11 cellular contexts compared by ENCODE assay signal in genomic region chr10:69439350-69439739, GRCh38. TPM values are rescaled to one million over a fixed set of nuclear protein-coding genes. Genes with fewer than 3 reads are reported as not detected.
DNase-seq lines count a peak whose midpoint lies in the region; ATAC-seq and TF ChIP-seq lines count a peak whose summit lies in the region.
"Had no signal": no experiment of that assay in that cellular context is flagged by ENCODE, and none has a peak within 500 bp of the region (broad histone marks: within the 10 kb centered on the region; RNA-seq: fewer than 3 reads in every experiment).

No MANE protein-coding gene starts in this region.

- H3K9ac ChIP-seq in parathyroid adenoma: no peak overlapping the region

- no peak for TF ChIP-seq CTCF in esophagus squamous epithelium (IDR thresholded peaks at IDR 0.05)
- no peak for TF ChIP-seq CTCF in parathyroid adenoma (IDR thresholded peaks at IDR 0.05)

- H3K27me3 ChIP-seq in esophagus squamous epithelium (no peaks in the 10 kb centered on the region), parathyroid adenoma (ENCODE audit: control insufficient read depth, insufficient read depth, low read length) (no peaks in the 10 kb centered on the region)

- peak overlapping the region; percentile 57 to 82 (median 70) for H3K27ac ChIP-seq in esophagus squamous epithelium
- H3K27ac ChIP-seq in parathyroid adenoma: no peak overlapping the region

- DNase-seq in DMS153 (lab: John Stamatoyannopoulos, UW) (peak; percentile 28), NCI-H446 treated with DMSO at 0.1 percent for 48 hours (lab: John Stamatoyannopoulos, UW) (peak; percentile 85), esophagus squamous epithelium (lab: John Stamatoyannopoulos, UW) (no peak), UCSD-AML1 (lab: John Stamatoyannopoulos, UW; ENCODE audit: unreplicated experiment) (no peak)
- DNase-seq in stimulated activated CD4-positive, alpha-beta T cell treated with anti-CD3 and anti-CD28 coated beads, Interleukin-2, amount 100 ng/mL, for 24 hours: no peak
- DNase-seq in activated effector memory CD4-positive, alpha-beta T cell treated with Interleukin-2 at 50 U/mL for 16 hours: no peak
- DNase-seq: KG1; stimulated activated naive B cell treated with anti-CD40 and anti-IgM and Interleukin-4, amounts not matched to agents 10 μg/mL and 1 μg/mL and 100 μg/mL, for 72 hours had no signal

- intact Hi-C loops in esophagus squamous epithelium (cut with DNase I): no loop called here

- no peak overlapping the region for H3K4me3 ChIP-seq in esophagus squamous epithelium
- H3K4me3 ChIP-seq in parathyroid adenoma (ENCODE audit: low read depth, low read length): no peak overlapping the region

- TF ChIP-seq POLR2A in esophagus squamous epithelium (IDR thresholded peaks at IDR 0.05): no peak

- H3K9me3 ChIP-seq in esophagus squamous epithelium (no peaks in the 10 kb centered on the region), parathyroid adenoma (ENCODE audit: control insufficient read depth, low read length) (no peaks in the 10 kb centered on the region)

- H3K4me2 ChIP-seq in parathyroid adenoma (ENCODE audit: low read length): no peak overlapping the region

- no peak for ATAC-seq in HG03108 (IDR thresholded peaks at IDR 0.05; ENCODE audit: unreplicated experiment)
- ATAC-seq: stimulated activated naive B cell treated with anti-CD40 and anti-IgM and Interleukin-4, amounts not matched to agents 10 μg/mL and 1 μg/mL and 100 μg/mL, for 72 hours had no signal

- H3K79me2 ChIP-seq in parathyroid adenoma: no peaks in the 10 kb centered on the region

- WGBS in esophagus squamous epithelium, 2 donors: 10 to 40% methylated on average over 1 to 5 of the region's 5 CpGs

- peak overlapping the region; percentile 76 for H2AFZ ChIP-seq in parathyroid adenoma

- H3K36me3 ChIP-seq in esophagus squamous epithelium (no peaks in the 10 kb centered on the region), parathyroid adenoma (ENCODE audit: control insufficient read depth, insufficient read depth, low read length) (no peaks in the 10 kb centered on the region)

- H3K4me1 ChIP-seq in esophagus squamous epithelium (peaks cover 26 to 44% (median 30%) of the 10 kb centered on the region in 3 donors), parathyroid adenoma (peaks cover 8% of the 10 kb centered on the region)

RNA-seq across cellular contexts. Expression of gene TSPAN15, which starts 11.9 kb away (rescaled TPM):
- 10 to 100 TPM in 3 of 4 donors, 1 to 10 TPM in 1; 3.6 to 24.0 (median 18.5) TPM for total RNA-seq in esophagus squamous epithelium

RNA-seq across cellular contexts. Expression of gene TACR2, which starts 22.6 kb away (rescaled TPM):
- total RNA-seq in esophagus squamous epithelium: 10 to 100 TPM in 1 of 4 donors, 1 to 10 TPM in 2, under 1 TPM in 1; 0.72 to 24.0 (median 4.4) TPM
- total RNA-seq: H1 had no signal

Comparison
In these comparisons a context has a peak if more than half of its experiments do, and no peak if none do; other contexts are left out.
1. DNase-seq: peak in DMS153 (single experiment) and NCI-H446 treated with DMSO at 0.1 percent for 48 hours (single experiment); none in esophagus squamous epithelium (single experiment), stimulated activated CD4-positive, alpha-beta T cell treated with anti-CD3 and anti-CD28 coated beads, Interleukin-2, amount 100 ng/mL, for 24 hours (0 of 2), activated effector memory CD4-positive, alpha-beta T cell treated with Interleukin-2 at 50 U/mL for 16 hours (single experiment) and UCSD-AML1 (single experiment).